Comparison of ENCODE assay signal across 24 cellular contexts in genomic region chr1:3103977-3104677, GRCh38. TPM values are rescaled to one million over a fixed set of nuclear protein-coding genes. Genes with fewer than 3 reads are reported as not detected.
"Had no signal": no experiment of that assay in that cellular context is flagged by ENCODE, and none has a peak within 500 bp of the region (broad histone marks: within the 10 kb centered on the region; RNA-seq: fewer than 3 reads in every experiment).

No MANE protein-coding gene starts in this region.

- FAIRE-seq: frontal cortex had no signal

- H3K4me1 Mint-ChIP-seq: activated naive CD4-positive, alpha-beta T cell treated with anti-CD3 and anti-CD28 coated beads, Interleukin-2, amount 10 ng/mL, durations not matched to agents 7 days and 5 days; activated naive CD8-positive, alpha-beta T cell treated with anti-CD3 and anti-CD28 coated beads, Interleukin-2, amount 50 U/mL, for 24 hours; central memory CD8-positive, alpha-beta T cell had no signal

- H3K9me3 Mint-ChIP-seq: activated naive CD8-positive, alpha-beta T cell treated with anti-CD3 and anti-CD28 coated beads, Interleukin-2, amount 50 U/mL, for 24 hours; central memory CD8-positive, alpha-beta T cell; natural killer cell treated with Interleukin-12 subunit alpha and Interleukin-12 subunit beta and Interleukin-15 and Interleukin-18, amount 100 ng/mL, for 72 hours; T-helper 1 cell treated with Interleukin-12 subunit alpha and Interleukin-12 subunit beta and Interleukin-4 antibody, amounts not matched to agents 30 μg/mL and 1 μg/mL, for 36 hours had no signal

- H3K4me3 Mint-ChIP-seq: activated CD4-positive, alpha-beta memory T cell treated with anti-CD3 and anti-CD28 coated beads for 36 hours; activated naive CD4-positive, alpha-beta T cell treated with anti-CD3 and anti-CD28 coated beads, Interleukin-2, amount 10 ng/mL, durations not matched to agents 7 days and 5 days; activated naive CD8-positive, alpha-beta T cell treated with anti-CD3 and anti-CD28 coated beads, Interleukin-2, amount 50 U/mL, for 24 hours; central memory CD8-positive, alpha-beta T cell; natural killer cell treated with Interleukin-12 subunit alpha and Interleukin-12 subunit beta and Interleukin-15 and Interleukin-18, amount 100 ng/mL, for 72 hours; T-helper 1 cell treated with Interleukin-12 subunit alpha and Interleukin-12 subunit beta and Interleukin-4 antibody, amounts not matched to agents 30 μg/mL and 1 μg/mL, for 36 hours had no signal

- H3K27me3 ChIP-seq: colonic mucosa, hepatocyte, tibial artery had no signal

- H3K9me3 ChIP-seq: colonic mucosa had no signal

- H3K79me2 ChIP-seq: hepatocyte had no signal

- H3K27ac ChIP-seq: colonic mucosa, esophagus muscularis mucosa, hepatocyte had no signal

- H2AFZ ChIP-seq: hepatocyte had no signal

- H3K4me1 ChIP-seq: colonic mucosa had no signal

- H3K27ac Mint-ChIP-seq: activated CD4-positive, alpha-beta memory T cell treated with anti-CD3 and anti-CD28 coated beads for 36 hours; activated naive CD4-positive, alpha-beta T cell treated with anti-CD3 and anti-CD28 coated beads, Interleukin-2, amount 10 ng/mL, durations not matched to agents 7 days and 5 days; activated naive CD8-positive, alpha-beta T cell treated with anti-CD3 and anti-CD28 coated beads, Interleukin-2, amount 50 U/mL, for 24 hours; natural killer cell treated with Interleukin-12 subunit alpha and Interleukin-12 subunit beta and Interleukin-15 and Interleukin-18, amount 100 ng/mL, for 72 hours; T-helper 1 cell treated with Interleukin-12 subunit alpha and Interleukin-12 subunit beta and Interleukin-4 antibody, amounts not matched to agents 30 μg/mL and 1 μg/mL, for 36 hours had no signal

- H3K27me3 Mint-ChIP-seq: activated naive CD8-positive, alpha-beta T cell treated with anti-CD3 and anti-CD28 coated beads, Interleukin-2, amount 50 U/mL, for 24 hours; natural killer cell treated with Interleukin-12 subunit alpha and Interleukin-12 subunit beta and Interleukin-15 and Interleukin-18, amount 100 ng/mL, for 72 hours had no signal

- DNase-seq: activated CD4-positive, alpha-beta memory T cell treated with anti-CD3 and anti-CD28 coated beads for 36 hours; activated CD4-positive, alpha-beta T cell treated with anti-CD3 and anti-CD28 coated beads for 48 hours; activated CD4-positive, CD25-positive, alpha-beta regulatory T cell; activated effector memory CD4-positive, alpha-beta T cell treated with Interleukin-2 at 50 U/mL for 16 hours; activated naive CD4-positive, alpha-beta T cell treated with anti-CD3 and anti-CD28 coated beads, Interleukin-2, amount 10 ng/mL, durations not matched to agents 7 days and 5 days; activated naive CD8-positive, alpha-beta T cell treated with anti-CD3 and anti-CD28 coated beads, Interleukin-2, amount 50 U/mL, for 24 hours; activated T-cell treated with anti-CD3 and anti-CD28 coated beads, Interleukin-2, amount 50 U/mL, for 48 hours; anterior cingulate cortex; colonic mucosa; glutamatergic neuron; kidney glomerular epithelial cell; left ventricle myocardium superior; occipital lobe; posterior cingulate gyrus; stimulated activated CD4-positive, alpha-beta T cell treated with anti-CD3 and anti-CD28 coated beads, Interleukin-12 subunit alpha, Interleukin-12 subunit beta, amount 100 ng/mL, for 4 hours; stimulated activated CD4-positive, alpha-beta T cell treated with anti-CD3 and anti-CD28 coated beads, Interleukin-4, amount 100 ng/mL, for 4 hours; stimulated activated naive CD8-positive, alpha-beta T cell treated with anti-CD3 and anti-CD28 coated beads, Interleukin-15, Interleukin-2, amounts not matched to agents 100 U/mL and 50 U/mL, for 24 hours; tibial artery had no signal

- H3K4me2 ChIP-seq: hepatocyte had no signal

- H3K4me3 ChIP-seq: colonic mucosa, esophagus muscularis mucosa, hepatocyte, tibial artery had no signal

- H3K36me3 ChIP-seq: colonic mucosa, esophagus muscularis mucosa had no signal

- H3K36me3 Mint-ChIP-seq: activated CD4-positive, alpha-beta memory T cell treated with anti-CD3 and anti-CD28 coated beads for 36 hours; activated naive CD4-positive, alpha-beta T cell treated with anti-CD3 and anti-CD28 coated beads, Interleukin-2, amount 10 ng/mL, durations not matched to agents 7 days and 5 days; natural killer cell treated with Interleukin-12 subunit alpha and Interleukin-12 subunit beta and Interleukin-15 and Interleukin-18, amount 100 ng/mL, for 72 hours had no signal

RNA-seq across cellular contexts. Expression of gene PRDM16, which starts 35.1 kb away (rescaled TPM):
- total RNA-seq: activated CD4-positive, alpha-beta memory T cell treated with anti-CD3 and anti-CD28 coated beads for 36 hours; natural killer cell treated with Interleukin-12 subunit alpha and Interleukin-12 subunit beta and Interleukin-15 and Interleukin-18, amount 100 ng/mL, for 72 hours had no signal
